24 cellular contexts compared by ENCODE assay signal in genomic region chr9:71977003-71977402, GRCh38.
"Had no signal": no experiment of that assay in that cellular context is flagged by ENCODE, and none has a peak within 500 bp of the region (broad histone marks: within the 10 kb centered on the region; RNA-seq: fewer than 3 reads in every experiment).

No MANE protein-coding gene starts in this region.

- H3K9ac ChIP-seq: neural progenitor cell, parathyroid adenoma had no signal

- H3K36me3 ChIP-seq: ovary, thoracic aorta had no signal

- FAIRE-seq: urothelium cell line had no signal

- H3K27ac ChIP-seq: neural progenitor cell, ovary, parathyroid adenoma, psoas muscle, skin epidermis, stomach, thoracic aorta, thyroid gland, tibial nerve, upper lobe of left lung, vagina had no signal

- ATAC-seq: natural killer cell; psoas muscle; right cardiac atrium; sciatic nerve; stimulated activated effector memory CD8-positive, alpha-beta T cell treated with anti-CD3 and anti-CD28 coated beads, Interleukin-12 subunit alpha, Interleukin-12 subunit beta, amount 100 ng/mL, for 72 hours; stimulated activated naive B cell treated with anti-CD40 and anti-IgM and Interleukin-4, amounts not matched to agents 10 μg/mL and 1 μg/mL and 100 μg/mL, for 72 hours had no signal

- H3K79me2 ChIP-seq: parathyroid adenoma had no signal

- H3K9me3 ChIP-seq: ovary, psoas muscle, stomach, thoracic aorta, thyroid gland, tibial nerve, upper lobe of left lung, vagina had no signal

- H3K4me3 ChIP-seq: neural progenitor cell, ovary, psoas muscle, skin epidermis, stomach, thoracic aorta, thyroid gland, tibial nerve, upper lobe of left lung, vagina had no signal

- DNase-seq: natural killer cell; occipital lobe; ovary; posterior cingulate gyrus; psoas muscle; right cardiac atrium; stimulated activated CD4-positive, alpha-beta T cell treated with anti-CD3 and anti-CD28 coated beads, Interleukin-15, amount 100 ng/mL, for 24 hours; stimulated activated CD4-positive, alpha-beta T cell treated with anti-CD3 and anti-CD28 coated beads, Interleukin-2, amount 100 ng/mL, for 24 hours; stimulated activated CD4-positive, alpha-beta T cell treated with anti-CD3 and anti-CD28 coated beads, Interleukin-2, amount 100 ng/mL, for 48 hours; stimulated activated CD4-positive, alpha-beta T cell treated with anti-CD3 and anti-CD28 coated beads, Interleukin-4, amount 100 ng/mL, for 24 hours; stimulated activated naive B cell treated with anti-CD40 and anti-IgM and Interleukin-4, amounts not matched to agents 10 μg/mL and 1 μg/mL and 100 μg/mL, for 72 hours; stimulated activated naive CD4-positive, alpha-beta T cell treated with Interleukin-2 at 50 U/mL for 16 hours; stomach; thyroid gland; upper lobe of left lung had no signal

- H3K4me2 ChIP-seq: neural progenitor cell had no signal

- H2AFZ ChIP-seq: neural progenitor cell, parathyroid adenoma had no signal

- H3K4me1 ChIP-seq: neural progenitor cell, parathyroid adenoma, thyroid gland, tibial nerve, upper lobe of left lung, vagina had no signal

- H3K27me3 ChIP-seq: neural progenitor cell, ovary, stomach, thyroid gland, tibial nerve, upper lobe of left lung, vagina had no signal
